1 cellular context compared by ENCODE assay signal in genomic region chr16:71865173-71865863, GRCh38.
TF ChIP-seq lines count a peak whose summit lies in the region.

No MANE protein-coding gene starts in this region.

TF ChIP-seq in HepG2, 621 proteins besides CTCF, POLR2A, EP300 and RAD21:
- TF ChIP-seq U2AF1 (optimal IDR thresholded peaks at IDR 0.05; ENCODE audit: low read depth, low read length), result no peak
- no peak for TF ChIP-seq THAP7 (CRISPR knock-in tag; IDR thresholded peaks at IDR 0.05)
- TF ChIP-seq POLR2AphosphoS2 (IDR thresholded peaks at IDR 0.05; ENCODE audit: low read depth, low read length), result no peak
- no peak for TF ChIP-seq ZNF780A (CRISPR knock-in tag; IDR thresholded peaks at IDR 0.05)
- no peak for TF ChIP-seq ATF6 (CRISPR knock-in tag; conservative IDR thresholded peaks at IDR 0.05)
- no peak for TF ChIP-seq ZNF772 (CRISPR knock-in tag; IDR thresholded peaks at IDR 0.05)
- peak; percentile 48 for TF ChIP-seq ATF7 (IDR thresholded peaks at IDR 0.05)
- no peak for TF ChIP-seq ATF7 (CRISPR knock-in tag; IDR thresholded peaks at IDR 0.05)
TF ChIP-seq in HepG2: peak in this region for 1.
